In the genomic region with DNA sequence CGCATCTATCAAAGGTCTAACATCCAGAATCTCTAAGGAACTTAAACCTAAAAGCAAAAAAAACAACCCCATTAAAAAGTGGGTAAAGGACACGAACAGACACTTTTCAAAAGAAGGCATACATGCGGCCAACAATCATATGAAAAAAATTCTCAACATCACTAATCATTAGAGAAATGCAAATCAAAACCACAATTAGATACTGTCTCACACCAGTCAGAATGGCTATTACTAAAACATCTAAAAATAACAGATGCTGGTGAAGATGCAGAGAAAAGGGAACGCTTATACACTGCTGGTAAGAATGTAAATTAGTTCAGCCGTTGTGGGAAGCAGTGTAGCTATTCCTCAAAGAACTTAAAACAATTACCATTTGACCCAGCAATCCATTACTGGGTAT, we compare ENCODE assay signal across 11 cellular contexts. TPM values are rescaled to one million over a fixed set of nuclear protein-coding genes. Genes with fewer than 3 reads are reported as not detected.
DNase-seq lines count a peak whose midpoint lies in the region; ATAC-seq and TF ChIP-seq lines count a peak whose summit lies in the region.
"Had no signal": no experiment of that assay in that cellular context is flagged by ENCODE, and none has a peak within 500 bp of the region (broad histone marks: within the 10 kb centered on the region; RNA-seq: fewer than 3 reads in every experiment).

No MANE protein-coding gene starts in this region.

- H3K9me3 Mint-ChIP-seq in HFFc6 = no peaks in the 10 kb centered on the region

- peaks cover 18% of the 10 kb centered on the region; the same call in 1 of the 2 replicates for H3K36me3 Mint-ChIP-seq in HFFc6 (ENCODE audit: low read depth)

- DNase-seq in GM12865 (ENCODE audit: low read depth) = peak; percentile 70
- DNase-seq in activated CD4-positive, CD25-positive, alpha-beta regulatory T cell treated with anti-CD3 and anti-CD28 coated beads, Interleukin-2, amount 50 U/mL, for 72 hours = no peak
- no peak for DNase-seq in HFFc6
- DNase-seq in SHP77 (lab: John Stamatoyannopoulos, UW) = no peak
- DNase-seq in COLO668 (lab: John Stamatoyannopoulos, UW; ENCODE audit: unreplicated experiment) = no peak
- DNase-seq: activated CD4-positive, alpha-beta T cell treated with anti-CD3 and anti-CD28 coated beads, Interleukin-2, amount 50 U/mL, for 1 hour; aorta; NCI-H1930 had no signal

- H3K27me3 Mint-ChIP-seq in HFFc6 (ENCODE audit: insufficient read depth) = no peaks in the 10 kb centered on the region

- no peak overlapping the region for H3K4me3 Mint-ChIP-seq in HFFc6

- ATAC-seq in GM19395 (IDR thresholded peaks at IDR 0.05; ENCODE audit: unreplicated experiment) (peak; percentile 75), HG02852 (IDR thresholded peaks at IDR 0.05; ENCODE audit: unreplicated experiment) (peak; percentile 79), HG03575 (IDR thresholded peaks at IDR 0.05; ENCODE audit: extremely low read depth, insufficient number of reproducible peaks, low FRiP score, unreplicated experiment) (peak; percentile 48)

- peaks cover 36% of the 10 kb centered on the region for H3K4me1 Mint-ChIP-seq in HFFc6 (ENCODE audit: low read depth)

- H3K27ac Mint-ChIP-seq in HFFc6 = no peak overlapping the region

- no peak overlapping the region; the same call in 1 of the 2 replicates for H3K4me3 ChIP-seq in GM12865 (ENCODE audit: low read depth, low read length)

- TF ChIP-seq CTCF in GM12865 (IDR thresholded peaks at IDR 0.05; ENCODE audit: insufficient read depth, low read depth, low read length, missing control alignments) (no peak), HFFc6 (IDR thresholded peaks at IDR 0.05) (no peak)

RNA-seq across cellular contexts. Expression of gene PPP3R1, which starts 38.0 kb away (rescaled TPM):
- 10 to 100 TPM; 60.0 to 67.0 (median 63.0) TPM for total RNA-seq in HFFc6 (2021; fragmentation: NEBNext Ultra II Directional; extraction: Animal tissue kit (Norgen Biotek cat#: 25700))

RNA-seq across cellular contexts. Expression of gene PNO1, which starts 56.7 kb away (rescaled TPM):
- total RNA-seq in HFFc6 (2021; fragmentation: NEBNext Ultra II Directional; extraction: Animal tissue kit (Norgen Biotek cat#: 25700)) = 10 to 100 TPM; 18.3 to 26.0 (median 20.4) TPM
